ENCODE assay signal across 8 cellular contexts in the genomic region with DNA sequence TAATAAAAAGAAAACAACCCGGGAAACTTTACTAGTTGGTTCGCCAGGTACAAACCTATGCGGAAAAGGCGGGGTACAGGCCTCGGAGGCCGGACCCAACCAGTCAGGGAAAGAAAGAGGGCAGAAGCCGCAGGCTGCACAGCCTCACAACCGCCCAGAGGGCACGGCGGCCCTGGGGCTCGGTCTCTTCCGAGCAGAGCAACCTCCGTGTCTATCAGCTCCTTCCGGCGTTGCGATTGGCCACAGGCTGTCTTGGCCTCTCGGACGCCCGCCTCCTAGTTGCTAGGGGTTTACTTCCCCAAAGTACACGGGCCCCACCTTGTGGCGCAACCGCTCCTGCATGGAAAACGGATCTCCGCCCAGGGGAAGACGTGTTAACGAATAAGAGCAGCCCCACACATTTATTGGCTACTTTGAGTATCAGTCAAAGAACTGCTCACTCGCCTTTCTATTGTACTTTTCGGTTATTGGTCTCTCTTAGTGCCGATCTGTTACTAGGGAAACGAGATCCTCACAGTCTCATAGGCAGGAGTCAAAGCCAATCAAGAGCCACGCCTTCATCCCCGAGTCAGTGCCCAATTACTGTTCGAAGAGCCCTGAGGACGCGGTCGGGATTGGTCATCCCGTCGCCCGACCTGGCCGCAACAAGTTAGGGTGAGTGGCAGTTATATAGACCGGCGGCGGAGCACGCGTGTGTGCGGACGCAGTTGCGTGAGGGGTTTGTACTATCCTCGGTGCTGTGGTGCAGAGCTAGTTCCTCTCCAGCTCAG. TPM values are rescaled to one million over a fixed set of nuclear protein-coding genes. Genes with fewer than 3 reads are reported as not detected.
A peak's percentile ranks its signal among the peaks of the same experiment; 100 is the strongest.
DNase-seq lines count a peak whose midpoint lies in the region; ATAC-seq and TF ChIP-seq lines count a peak whose summit lies in the region.

G3BP1 (plus strand) TSS at position 696 of the 770 bp plus-strand sequence. CDS start 14,667 bp downstream, outside the sequence.

- H3K36me3 ChIP-seq in upper lobe of right lung, result no peaks in the 10 kb centered on the region

- ATAC-seq in HG02885 (IDR thresholded peaks at IDR 0.05; ENCODE audit: poor library complexity, unreplicated experiment), result peak; percentile 80
- peak; percentile 80 for ATAC-seq in T-helper 17 cell
- ATAC-seq in left cardiac atrium, result peak; percentile 91 to 94
- ATAC-seq in upper lobe of right lung, result peak; percentile 90

- H3K27me3 Mint-ChIP-seq in T-helper 17 cell, result no peaks in the 10 kb centered on the region

- peaks cover 44% of the 10 kb centered on the region for H3K4me1 ChIP-seq in upper lobe of right lung

- H3K4me3 ChIP-seq in upper lobe of right lung, result peak within 1 kb of the TSS; percentile 86

- TF ChIP-seq POLR2A in GM15510 (IDR thresholded peaks at IDR 0.05; ENCODE audit: borderline replicate concordance, extremely low read depth, insufficient read length), result peak; percentile 99

- peaks cover 33% of the 10 kb centered on the region for H3K4me1 Mint-ChIP-seq in T-helper 17 cell

- DNase-seq in NCI-H1694 treated with DMSO at 0.1 percent for 48 hours (lab: John Stamatoyannopoulos, UW) (peak; percentile 99), T-helper 17 cell (peak; percentile 95 to 98 (median 98)), amygdala (lab: John Stamatoyannopoulos, UW) (peak; percentile 88 to 100 (median 100)), left cardiac atrium (peak; percentile 100), posterior vena cava (ENCODE audit: low spot score) (peak; percentile 100), upper lobe of right lung (peak; percentile 100)

- H3K27ac Mint-ChIP-seq in T-helper 17 cell, result no peak within 1 kb of the TSS

- H3K36me3 Mint-ChIP-seq in T-helper 17 cell (ENCODE audit: low read depth), result no peaks in the 10 kb centered on the region

- peak within 1 kb of the TSS; percentile 100 for H3K27ac ChIP-seq in upper lobe of right lung

- H3K27me3 ChIP-seq in upper lobe of right lung, result no peaks in the 10 kb centered on the region

- no peak within 1 kb of the TSS for H3K4me3 Mint-ChIP-seq in T-helper 17 cell

- TF ChIP-seq CTCF in upper lobe of right lung (IDR thresholded peaks at IDR 0.05), result peak; percentile 56

- no peaks in the 10 kb centered on the region for H3K9me3 ChIP-seq in T-helper 17 cell (ENCODE audit: control insufficient read depth, low read length, poor library complexity, severe bottlenecking)
- no peaks in the 10 kb centered on the region for H3K9me3 ChIP-seq in upper lobe of right lung

- intact Hi-C loops in left cardiac atrium (cut with DNase I) (no loop called here), posterior vena cava (cut with DNase I) (loop anchor here in 1 of 2 donors (5.0 kb wide), 1 partner anchor 1539 kb away; no protein-coding TSS in a partner anchor), upper lobe of right lung (cut with DNase I) (no loop called here)

RNA-seq across cellular contexts. Expression of gene G3BP1, which starts in this region (rescaled TPM):
- 100 to 1,000 TPM; 115 to 117 TPM for total RNA-seq in T-helper 17 cell
- total RNA-seq in left cardiac atrium, result 100 to 1,000 TPM; 103 to 128 TPM
- 100 to 1,000 TPM; 117 to 130 TPM for total RNA-seq in posterior vena cava
- 158 TPM for total RNA-seq in upper lobe of right lung

Comparison
In these comparisons a context has a peak if more than half of its experiments do, and no peak if none do; other contexts are left out.
1. Peak in every context shown above with its lines: DNase-seq, ATAC-seq, H3K4me3 ChIP-seq and H3K27ac ChIP-seq.